In the genomic region with DNA sequence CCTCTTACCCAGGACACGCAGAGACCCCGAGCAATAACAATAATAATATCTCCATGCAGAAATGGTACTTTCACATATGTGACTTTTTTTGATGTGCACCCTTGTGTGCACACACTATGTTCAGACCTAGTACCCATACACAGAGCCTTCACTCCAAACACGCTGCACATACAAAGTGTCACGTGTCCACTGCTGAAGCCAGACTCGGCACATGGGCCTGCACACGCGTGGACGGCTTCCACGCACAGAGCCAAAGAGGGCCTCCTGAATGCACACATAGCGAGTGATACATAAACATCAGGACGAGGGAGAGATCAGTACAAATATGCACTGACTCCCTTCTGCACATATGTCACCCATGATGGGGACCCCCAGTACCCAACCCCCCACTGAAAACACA, we compare ENCODE assay signal across 12 cellular contexts. TPM values are rescaled to one million over a fixed set of nuclear protein-coding genes. Genes with fewer than 3 reads are reported as not detected.
DNase-seq lines count a peak whose midpoint lies in the region; ATAC-seq, FAIRE-seq and TF ChIP-seq lines count a peak whose summit lies in the region.
"Had no signal": no experiment of that assay in that cellular context is flagged by ENCODE, and none has a peak within 500 bp of the region (broad histone marks: within the 10 kb centered on the region; RNA-seq: fewer than 3 reads in every experiment).

No MANE protein-coding gene starts in this region.

- no peak overlapping the region for H3K4me2 ChIP-seq in HepG2 (ENCODE audit: low read depth, low read length)

- H3K9ac ChIP-seq in HepG2 (ENCODE audit: insufficient read depth, low read depth, low read length) (no peak overlapping the region), colonic mucosa (ENCODE audit: low read depth in 2 of 2, low read length in 2 of 2) (no peak overlapping the region)
- H3K9ac ChIP-seq: GM23248 had no signal

- no peaks in the 10 kb centered on the region for H3K36me3 ChIP-seq in HepG2 (replicated peaks in 1 of 2; ENCODE audit: control insufficient read depth in 1 of 2, insufficient read depth in 2 of 2, low read length in 2 of 2)
- no peaks in the 10 kb centered on the region for H3K36me3 ChIP-seq in right lobe of liver
- H3K36me3 ChIP-seq in colonic mucosa: no peaks in the 10 kb centered on the region

- H3K27me3 ChIP-seq in HepG2 (ENCODE audit: control insufficient read depth in 1 of 2, insufficient read depth in 2 of 2, low read length in 2 of 2) (peaks cover 4 to 72% of the 10 kb centered on the region in 2 experiments; a peak in 4 of 5 replicates), right lobe of liver (peaks cover 0 to 12% of the 10 kb centered on the region in 2 donors), colonic mucosa (peaks cover 38% of the 10 kb centered on the region)

- in situ Hi-C loops in HepG2 (cut with HindIII; ENCODE audit: extremely low pct_ligation_motif_present, low pct_unique_long_range_greater_than_20kb): no loop called here

- H3K4me3 ChIP-seq in HepG2 (replicated peaks in 1 of 3; ENCODE audit: insufficient read depth in 1 of 3, low read depth in 2 of 3, low read length in 3 of 3) (no peak overlapping the region), right lobe of liver (no peak overlapping the region), colonic mucosa (no peak overlapping the region)
- H3K4me3 ChIP-seq: GM23248 had no signal

- H3K4me1 Mint-ChIP-seq in brain: peaks cover 71% of the 10 kb centered on the region
- peaks cover 15 to 19% (median 17%) of the 10 kb centered on the region in 3 donors for H3K4me1 Mint-ChIP-seq in naive B cell
- H3K4me1 Mint-ChIP-seq in activated CD4-positive, alpha-beta T cell treated with anti-CD3 and anti-CD28 coated beads, Interleukin-2, amount 10 ng/mL, durations not matched to agents 7 days and 5 days: peaks cover 16% of the 10 kb centered on the region

- TF ChIP-seq CTCF in HepG2 (CRISPR knock-in tag; IDR thresholded peaks at IDR 0.05) (no peak), right lobe of liver (IDR thresholded peaks at IDR 0.05) (no peak), brain (conservative IDR thresholded peaks at IDR 0.05) (no peak), colonic mucosa (IDR thresholded peaks at IDR 0.05) (no peak)

- peak overlapping the region; percentile 83 to 99 (median 98) for H3K27ac Mint-ChIP-seq in brain
- peak overlapping the region in 1 of 6 donors; percentile 49 for H3K27ac Mint-ChIP-seq in naive B cell
- no peak overlapping the region for H3K27ac Mint-ChIP-seq in activated CD4-positive, alpha-beta T cell treated with anti-CD3 and anti-CD28 coated beads, Interleukin-2, amount 10 ng/mL, durations not matched to agents 7 days and 5 days
- H3K27ac Mint-ChIP-seq: H9 had no signal

- TF ChIP-seq RAD21 in HepG2 (CRISPR knock-in tag; IDR thresholded peaks at IDR 0.05): no peak

- no peaks in the 10 kb centered on the region for H3K79me2 ChIP-seq in HepG2 (ENCODE audit: insufficient read depth, low read length)

- H3K27me3 Mint-ChIP-seq in brain (peaks cover 18% of the 10 kb centered on the region), naive B cell (peaks cover 9 to 24% (median 22%) of the 10 kb centered on the region in 3 donors)
- peaks cover 21% of the 10 kb centered on the region for H3K27me3 Mint-ChIP-seq in activated CD4-positive, alpha-beta T cell treated with anti-CD3 and anti-CD28 coated beads, Interleukin-2, amount 10 ng/mL, durations not matched to agents 7 days and 5 days

- no peak for FAIRE-seq in HepG2 (lab: Jason Lieb, UNC)

- TF ChIP-seq EP300 in HepG2 (IDR thresholded peaks at IDR 0.05; ENCODE audit: low read depth in 2 of 2, low read length in 2 of 2): no peak
- no peak for TF ChIP-seq EP300 in HepG2 (CRISPR knock-in tag; IDR thresholded peaks at IDR 0.05; ENCODE audit: borderline replicate concordance)

- no peaks in the 10 kb centered on the region for H3K36me3 Mint-ChIP-seq in brain
- peaks cover 0 to 7% of the 10 kb centered on the region in 2 donors for H3K36me3 Mint-ChIP-seq in naive B cell
- H3K36me3 Mint-ChIP-seq in activated CD4-positive, alpha-beta T cell treated with anti-CD3 and anti-CD28 coated beads, Interleukin-2, amount 10 ng/mL, durations not matched to agents 7 days and 5 days (ENCODE audit: low read depth): no peaks in the 10 kb centered on the region

- H3K4me1 ChIP-seq in HepG2 (ENCODE audit: insufficient read depth, low read length): no peaks in the 10 kb centered on the region
- no peaks in the 10 kb centered on the region for H3K4me1 ChIP-seq in right lobe of liver
- H3K4me1 ChIP-seq in colonic mucosa: no peaks in the 10 kb centered on the region

- CTCF ChIA-PET in HepG2 (lab: Yijun Ruan, JAX; ENCODE audit: low intra/inter-chr PET ratio, low total read pairs): no interaction called here
- CTCF ChIA-PET in activated CD4-positive, alpha-beta T cell treated with anti-CD3 and anti-CD28 coated beads, Interleukin-2, amount 10 ng/mL, durations not matched to agents 7 days and 5 days (lab: Charles Lee): no interaction called here

- H2AFZ ChIP-seq in HepG2 (ENCODE audit: low read length): no peak overlapping the region
- H2AFZ ChIP-seq: GM23248 had no signal

- H3K9me3 ChIP-seq in HepG2 (ENCODE audit: low read length) (no peaks in the 10 kb centered on the region), right lobe of liver (no peaks in the 10 kb centered on the region), colonic mucosa (no peaks in the 10 kb centered on the region)

- no peak overlapping the region for H3K27ac ChIP-seq in HepG2 (ENCODE audit: extremely low read length, insufficient read depth, low read length)
- no peak overlapping the region for H3K27ac ChIP-seq in right lobe of liver
- H3K27ac ChIP-seq in colonic mucosa: no peak overlapping the region
- H3K27ac ChIP-seq: GM23248 had no signal

- intact Hi-C loops in HepG2 (cut with micrococcal nuclease; ENCODE audit: unreplicated experiment) (no loop called here), right lobe of liver (cut with DNase I) (no loop called here), colonic mucosa (cut with DNase I) (no loop called here)

- POLR2A ChIA-PET in HepG2 (lab: Yijun Ruan, JAX): no interaction called here
- POLR2A ChIA-PET in activated CD4-positive, alpha-beta T cell treated with anti-CD3 and anti-CD28 coated beads, Interleukin-2, amount 10 ng/mL, durations not matched to agents 7 days and 5 days (lab: Charles Lee): no interaction called here

- H3K4me3 Mint-ChIP-seq in brain: peak overlapping the region; percentile 89 to 98 (median 93)
- peak overlapping the region in 5 of 8 donors; percentile 1 to 82 (median 43) for H3K4me3 Mint-ChIP-seq in naive B cell
- no peak overlapping the region for H3K4me3 Mint-ChIP-seq in activated CD4-positive, alpha-beta T cell treated with anti-CD3 and anti-CD28 coated beads, Interleukin-2, amount 10 ng/mL, durations not matched to agents 7 days and 5 days

- 0% methylated on average over 4 of the region's 11 CpGs for WGBS in HepG2 (ENCODE audit: low lambda C conversion rate)
- WGBS in right lobe of liver (ENCODE audit: insufficient coverage, low coverage, low lambda C conversion rate, missing lambda C conversion rate): 68% methylated on average over 9 of the region's 11 CpGs

- H3K9me3 Mint-ChIP-seq in brain (no peaks in the 10 kb centered on the region), naive B cell (no peaks in the 10 kb centered on the region)
- no peaks in the 10 kb centered on the region for H3K9me3 Mint-ChIP-seq in activated CD4-positive, alpha-beta T cell treated with anti-CD3 and anti-CD28 coated beads, Interleukin-2, amount 10 ng/mL, durations not matched to agents 7 days and 5 days
- H3K9me3 Mint-ChIP-seq: H9 had no signal

- ATAC-seq in HepG2 (no peak), right lobe of liver (no peak), naive B cell (ENCODE audit: low read depth in 2 of 2) (no peak), GM21447 (IDR thresholded peaks at IDR 0.05; ENCODE audit: unreplicated experiment) (no peak)

- no peak for TF ChIP-seq POLR2A in HepG2 (IDR thresholded peaks at IDR 0.05; ENCODE audit: insufficient read depth in 1 of 2, low read depth in 2 of 2, low read length in 2 of 2)
- TF ChIP-seq POLR2A in right lobe of liver (IDR thresholded peaks at IDR 0.05): no peak

- H4K20me1 ChIP-seq in HepG2 (ENCODE audit: insufficient read depth, low read length): no peaks in the 10 kb centered on the region

- BruUV-seq in HepG2 (replicated peaks; lab: Mats Ljungman, UMichigan): no TSS peak

- DNase-seq in HepG2 (ENCODE audit: low spot score) (no peak), right lobe of liver (no peak), naive B cell (no peak), DMS153 treated with DMSO at 0.1 percent for 48 hours (lab: John Stamatoyannopoulos, UW; ENCODE audit: unreplicated experiment) (no peak), colonic mucosa (no peak)
- no peak for DNase-seq in activated CD4-positive, alpha-beta T cell treated with anti-CD3 and anti-CD28 coated beads, Interleukin-2, amount 10 ng/mL, durations not matched to agents 7 days and 5 days
- DNase-seq: ACHN, GM23248, H9 had no signal

RNA-seq across cellular contexts. Expression of a gene that starts 41.9 kb away (rescaled TPM):
- 0.03 and 0.09 TPM in 2 replicates for total RNA-seq in HepG2 (2016; rRNA removed; fragmentation: Illumina TruSeq; extraction: Trizol)
- total RNA-seq in HepG2 (2016; cell fraction: cytosol; rRNA removed; fragmentation: Illumina TruSeq; extraction: Trizol; ENCODE audit: low read depth): not detected in 2 replicates
- total RNA-seq in HepG2 (2016; cell fraction: insoluble cytoplasmic fraction; rRNA removed; fragmentation: Illumina TruSeq; extraction: Trizol): 0.10 and 0.28 TPM in 2 replicates
- 0.06 TPM in 1 of 2 replicates, not detected in the other for total RNA-seq in HepG2 (2016; cell fraction: membrane; rRNA removed; fragmentation: Illumina TruSeq; extraction: Trizol)
- total RNA-seq in HepG2 (2016; cell fraction: nucleus; rRNA removed; fragmentation: Illumina TruSeq; extraction: Trizol): 0.22 TPM in 1 of 2 replicates, not detected in the other
- polyA plus RNA-seq in HepG2 (2011; rRNA removed): 0.17 and 0.25 TPM in 2 replicates
- polyA plus RNA-seq in HepG2 (2011; cell fraction: cytosol; rRNA removed): 0.09 and 0.19 TPM in 2 replicates
- polyA plus RNA-seq in HepG2 (2011; cell fraction: nucleus; rRNA removed): 1.3 TPM in 2 replicates
- polyA plus RNA-seq in HepG2 (2012): 0.19 and 0.59 TPM in 2 replicates
- polyA plus RNA-seq in HepG2 (2016; cell fraction: cytosol; fragmentation: Illumina TruSeq; extraction: Trizol; ENCODE audit: low read depth): not detected in 2 replicates
- polyA plus RNA-seq in HepG2 (2016; cell fraction: insoluble cytoplasmic fraction; fragmentation: Illumina TruSeq; extraction: Trizol; ENCODE audit: low read depth): 0.19 and 0.27 TPM in 2 replicates
- not detected in 2 replicates for polyA plus RNA-seq in HepG2 (2016; cell fraction: membrane; fragmentation: Illumina TruSeq; extraction: Trizol; ENCODE audit: low read depth)
- polyA plus RNA-seq in HepG2 (2016; cell fraction: nucleus; fragmentation: Illumina TruSeq; extraction: Trizol; ENCODE audit: insufficient read depth, low read depth): 0.47 and 1.5 TPM in 2 replicates
- polyA minus RNA-seq in HepG2 (2011; rRNA and poly(A)+ RNA removed; ENCODE audit: low replicate concordance): 0.14 and 0.24 TPM in 2 replicates
- polyA minus RNA-seq in HepG2 (2011; cell fraction: cytosol; rRNA and poly(A)+ RNA removed): not detected in 2 replicates
- 0.64 and 0.87 TPM in 2 replicates for polyA minus RNA-seq in HepG2 (2011; cell fraction: nucleus; rRNA and poly(A)+ RNA removed)
- 1 to 10 TPM in 3 of 6 experiments, under 1 TPM in 3; 0.18 to 3.0 (median 1.00) TPM for total RNA-seq in right lobe of liver
- 6.9 TPM for polyA plus RNA-seq in brain (ENCODE audit: insufficient read depth, low read depth, low replicate concordance)
- polyA plus RNA-seq in naive B cell (ENCODE audit: low read depth in 6 of 6): 10 to 100 TPM; 16.5 to 96.9 (median 24.0) TPM
- total RNA-seq in colonic mucosa: 1 to 10 TPM; 2.1 to 4.0 TPM
- total RNA-seq in activated CD4-positive, alpha-beta T cell treated with anti-CD3 and anti-CD28 coated beads, Interleukin-2, amount 10 ng/mL, durations not matched to agents 7 days and 5 days: 10 to 100 TPM; 19.6 to 22.9 TPM
- total RNA-seq: A172 had no signal

RNA-seq across cellular contexts. Expression of a gene that starts 43.3 kb away (rescaled TPM):
- 14.7 and 19.2 TPM in 2 replicates for total RNA-seq in HepG2 (2016; rRNA removed; fragmentation: Illumina TruSeq; extraction: Trizol)
- total RNA-seq in HepG2 (2016; cell fraction: cytosol; rRNA removed; fragmentation: Illumina TruSeq; extraction: Trizol; ENCODE audit: low read depth): 9.6 and 10.0 TPM in 2 replicates
- 16.1 and 18.5 TPM in 2 replicates for total RNA-seq in HepG2 (2016; cell fraction: insoluble cytoplasmic fraction; rRNA removed; fragmentation: Illumina TruSeq; extraction: Trizol)
- total RNA-seq in HepG2 (2016; cell fraction: membrane; rRNA removed; fragmentation: Illumina TruSeq; extraction: Trizol): 27.2 and 29.6 TPM in 2 replicates
- total RNA-seq in HepG2 (2016; cell fraction: nucleus; rRNA removed; fragmentation: Illumina TruSeq; extraction: Trizol): 6.8 and 8.3 TPM in 2 replicates
- polyA plus RNA-seq in HepG2 (2011; rRNA removed): 24.7 and 26.1 TPM in 2 replicates
- polyA plus RNA-seq in HepG2 (2011; cell fraction: cytosol; rRNA removed): 25.5 and 32.8 TPM in 2 replicates
- 26.7 and 26.8 TPM in 2 replicates for polyA plus RNA-seq in HepG2 (2011; cell fraction: nucleus; rRNA removed)
- polyA plus RNA-seq in HepG2 (2012): 11.1 and 19.5 TPM in 2 replicates
- 10.7 and 11.1 TPM in 2 replicates for polyA plus RNA-seq in HepG2 (2016; cell fraction: cytosol; fragmentation: Illumina TruSeq; extraction: Trizol; ENCODE audit: low read depth)
- polyA plus RNA-seq in HepG2 (2016; cell fraction: insoluble cytoplasmic fraction; fragmentation: Illumina TruSeq; extraction: Trizol; ENCODE audit: low read depth): 19.2 and 19.5 TPM in 2 replicates
- 23.2 and 25.7 TPM in 2 replicates for polyA plus RNA-seq in HepG2 (2016; cell fraction: membrane; fragmentation: Illumina TruSeq; extraction: Trizol; ENCODE audit: low read depth)
- polyA plus RNA-seq in HepG2 (2016; cell fraction: nucleus; fragmentation: Illumina TruSeq; extraction: Trizol; ENCODE audit: insufficient read depth, low read depth): 16.9 and 21.4 TPM in 2 replicates
- 15.6 and 26.0 TPM in 2 replicates for polyA minus RNA-seq in HepG2 (2011; rRNA and poly(A)+ RNA removed; ENCODE audit: low replicate concordance)
- 6.8 and 8.3 TPM in 2 replicates for polyA minus RNA-seq in HepG2 (2011; cell fraction: cytosol; rRNA and poly(A)+ RNA removed)
- polyA minus RNA-seq in HepG2 (2011; cell fraction: nucleus; rRNA and poly(A)+ RNA removed): 5.0 and 7.2 TPM in 2 replicates
- 10 to 100 TPM in 5 of 6 experiments, 1 to 10 TPM in 1; 8.1 to 18.0 (median 15.0) TPM for total RNA-seq in right lobe of liver
- 63.1 TPM for polyA plus RNA-seq in brain (ENCODE audit: insufficient read depth, low read depth, low replicate concordance)
- polyA plus RNA-seq in naive B cell (ENCODE audit: low read depth in 6 of 6): 100 to 1,000 TPM; 127 to 150 (median 140) TPM
- total RNA-seq in colonic mucosa: 10 to 100 TPM; 27.0 to 33.8 TPM
- 10 to 100 TPM; 37.2 to 42.4 TPM for total RNA-seq in activated CD4-positive, alpha-beta T cell treated with anti-CD3 and anti-CD28 coated beads, Interleukin-2, amount 10 ng/mL, durations not matched to agents 7 days and 5 days

RNA-seq across cellular contexts. Expression of a gene that starts 45.9 kb away (rescaled TPM):
- total RNA-seq in HepG2 (2016; rRNA removed; fragmentation: Illumina TruSeq; extraction: Trizol) (8.4 and 8.5 TPM in 2 replicates), right lobe of liver (1 to 10 TPM; 1.9 to 3.9 (median 3.4) TPM), colonic mucosa (10 to 100 TPM in 1 of 2 donors, 1 to 10 TPM in 1; 9.3 to 12.8 TPM)
- 3.2 and 4.1 TPM in 2 replicates for total RNA-seq in HepG2 (2016; cell fraction: cytosol; rRNA removed; fragmentation: Illumina TruSeq; extraction: Trizol; ENCODE audit: low read depth)
- 7.8 and 8.2 TPM in 2 replicates for total RNA-seq in HepG2 (2016; cell fraction: insoluble cytoplasmic fraction; rRNA removed; fragmentation: Illumina TruSeq; extraction: Trizol)
- total RNA-seq in HepG2 (2016; cell fraction: membrane; rRNA removed; fragmentation: Illumina TruSeq; extraction: Trizol): 7.8 and 8.0 TPM in 2 replicates
- total RNA-seq in HepG2 (2016; cell fraction: nucleus; rRNA removed; fragmentation: Illumina TruSeq; extraction: Trizol): 5.4 and 6.6 TPM in 2 replicates
- polyA plus RNA-seq in HepG2 (2011; rRNA removed) (3.3 and 4.3 TPM in 2 replicates), brain (ENCODE audit: insufficient read depth, low read depth, low replicate concordance) (6.3 TPM), naive B cell (ENCODE audit: low read depth in 6 of 6) (1 to 10 TPM in 5 of 6 donors, not detected in 1; 4.0 to 8.6 (median 5.1) TPM)
- 1.6 and 1.7 TPM in 2 replicates for polyA plus RNA-seq in HepG2 (2011; cell fraction: cytosol; rRNA removed)
- polyA plus RNA-seq in HepG2 (2011; cell fraction: nucleus; rRNA removed): 6.8 and 7.0 TPM in 2 replicates
- polyA plus RNA-seq in HepG2 (2012): 4.9 and 5.8 TPM in 2 replicates
- 0.61 and 0.84 TPM in 2 replicates for polyA plus RNA-seq in HepG2 (2016; cell fraction: cytosol; fragmentation: Illumina TruSeq; extraction: Trizol; ENCODE audit: low read depth)
- 3.0 and 6.6 TPM in 2 replicates for polyA plus RNA-seq in HepG2 (2016; cell fraction: insoluble cytoplasmic fraction; fragmentation: Illumina TruSeq; extraction: Trizol; ENCODE audit: low read depth)
- polyA plus RNA-seq in HepG2 (2016; cell fraction: membrane; fragmentation: Illumina TruSeq; extraction: Trizol; ENCODE audit: low read depth): 1.2 and 1.8 TPM in 2 replicates
- 4.9 and 6.7 TPM in 2 replicates for polyA plus RNA-seq in HepG2 (2016; cell fraction: nucleus; fragmentation: Illumina TruSeq; extraction: Trizol; ENCODE audit: insufficient read depth, low read depth)
- 12.7 and 19.4 TPM in 2 replicates for polyA minus RNA-seq in HepG2 (2011; rRNA and poly(A)+ RNA removed; ENCODE audit: low replicate concordance)
- polyA minus RNA-seq in HepG2 (2011; cell fraction: cytosol; rRNA and poly(A)+ RNA removed): 2.9 and 4.0 TPM in 2 replicates
- 8.8 and 9.3 TPM in 2 replicates for polyA minus RNA-seq in HepG2 (2011; cell fraction: nucleus; rRNA and poly(A)+ RNA removed)
- 10 to 100 TPM; 18.0 to 18.5 TPM for total RNA-seq in activated CD4-positive, alpha-beta T cell treated with anti-CD3 and anti-CD28 coated beads, Interleukin-2, amount 10 ng/mL, durations not matched to agents 7 days and 5 days

Comparison
In these comparisons a context has a peak if more than half of its experiments do, and no peak if none do; other contexts are left out.
1. RNA of a gene that starts 41.9 kb away (total RNA-seq): 19.6 to 22.9 TPM in activated CD4-positive, alpha-beta T cell treated with anti-CD3 and anti-CD28 coated beads, Interleukin-2, amount 10 ng/mL, durations not matched to agents 7 days and 5 days; 2.1 to 4.0 TPM in colonic mucosa, 0.18 to 3.0 TPM in right lobe of liver and 0.03 to 0.28 TPM in HepG2; every median in the first group is over 4 times any median in the second.